ENCODE assay signal across 8 cellular contexts in genomic region chr3:48656061-48656840, GRCh38. TPM values are rescaled to one million over a fixed set of nuclear protein-coding genes. Genes with fewer than 3 reads are reported as not detected.
DNase-seq lines count a peak whose midpoint lies in the region; ATAC-seq and TF ChIP-seq lines count a peak whose summit lies in the region.

No MANE protein-coding gene starts in this region.

- peak; percentile 32 for TF ChIP-seq POLR2A in GM18951 (IDR thresholded peaks at IDR 0.05; ENCODE audit: extremely low read depth, insufficient read depth, insufficient read length)

- peaks cover 25% of the 10 kb centered on the region for H3K4me1 Mint-ChIP-seq in activated CD4-positive, alpha-beta T cell treated with anti-CD3 and anti-CD28 coated beads, Interleukin-2, amount 10 ng/mL, durations not matched to agents 7 days and 5 days

- no peaks in the 10 kb centered on the region for H3K36me3 Mint-ChIP-seq in activated CD4-positive, alpha-beta T cell treated with anti-CD3 and anti-CD28 coated beads, Interleukin-2, amount 10 ng/mL, durations not matched to agents 7 days and 5 days (ENCODE audit: low read depth)

- in situ Hi-C loops in GM18951 (cut with MboI; ENCODE audit: low sequenced_read_pairs, unreplicated experiment), result no loop called here

- H3K9me3 Mint-ChIP-seq in activated CD4-positive, alpha-beta T cell treated with anti-CD3 and anti-CD28 coated beads, Interleukin-2, amount 10 ng/mL, durations not matched to agents 7 days and 5 days, result no peaks in the 10 kb centered on the region

- DNase-seq in HPDE6-E6E7 (ENCODE audit: extremely low spot score), result peak; percentile 60
- DNase-seq in activated CD4-positive, alpha-beta T cell treated with anti-CD3 and anti-CD28 coated beads, Interleukin-2, amount 10 ng/mL, durations not matched to agents 7 days and 5 days, result peak; percentile 82
- DNase-seq in ecto neural progenitor cell (ENCODE audit: low spot score), result peak; percentile 95
- DNase-seq in lung microvascular endothelial cell (ENCODE audit: low read depth in 2 of 2), result peak; percentile 71 to 83
- peak; percentile 65 for DNase-seq in stimulated activated CD8-positive, alpha-beta memory T cell treated with anti-CD3 and anti-CD28 coated beads, Interleukin-12 subunit alpha, Interleukin-12 subunit beta, amount 100 ng/mL, for 1 hour (ENCODE audit: low read depth)
- no peak for DNase-seq in NCI-H446 treated with DMSO at 0.1 percent for 48 hours (lab: John Stamatoyannopoulos, UW)

- ATAC-seq in GM21717 (IDR thresholded peaks at IDR 0.05; ENCODE audit: unreplicated experiment), result no peak

- peak overlapping the region; percentile 70 for H3K4me3 Mint-ChIP-seq in activated CD4-positive, alpha-beta T cell treated with anti-CD3 and anti-CD28 coated beads, Interleukin-2, amount 10 ng/mL, durations not matched to agents 7 days and 5 days

- CTCF ChIA-PET in activated CD4-positive, alpha-beta T cell treated with anti-CD3 and anti-CD28 coated beads, Interleukin-2, amount 10 ng/mL, durations not matched to agents 7 days and 5 days (lab: Charles Lee), result interaction anchor here (0.6 to 2.4 kb wide), 9 partner anchors 10 to 731 kb away, joined by 3 to 14 read pairs (median 4); partner anchors contain the start of genes NCKIPSD and SLC26A6

- peak overlapping the region; percentile 89 for H3K27ac Mint-ChIP-seq in activated CD4-positive, alpha-beta T cell treated with anti-CD3 and anti-CD28 coated beads, Interleukin-2, amount 10 ng/mL, durations not matched to agents 7 days and 5 days

- POLR2A ChIA-PET in activated CD4-positive, alpha-beta T cell treated with anti-CD3 and anti-CD28 coated beads, Interleukin-2, amount 10 ng/mL, durations not matched to agents 7 days and 5 days (lab: Charles Lee), result no interaction called here

- H3K27me3 Mint-ChIP-seq in activated CD4-positive, alpha-beta T cell treated with anti-CD3 and anti-CD28 coated beads, Interleukin-2, amount 10 ng/mL, durations not matched to agents 7 days and 5 days, result no peaks in the 10 kb centered on the region

RNA-seq across cellular contexts. Expression of gene CELSR3, which starts 6.4 kb away (rescaled TPM):
- total RNA-seq in activated CD4-positive, alpha-beta T cell treated with anti-CD3 and anti-CD28 coated beads, Interleukin-2, amount 10 ng/mL, durations not matched to agents 7 days and 5 days, result 1 to 10 TPM; 7.9 to 8.6 TPM
- 0.20 and 0.22 TPM in 2 replicates for total RNA-seq in lung microvascular endothelial cell

RNA-seq across cellular contexts. Expression of gene SLC26A6, which starts 21.0 kb away (rescaled TPM):
- 10 to 100 TPM; 41.3 to 45.7 TPM for total RNA-seq in activated CD4-positive, alpha-beta T cell treated with anti-CD3 and anti-CD28 coated beads, Interleukin-2, amount 10 ng/mL, durations not matched to agents 7 days and 5 days
- total RNA-seq in lung microvascular endothelial cell, result 8.3 and 9.7 TPM in 2 replicates

RNA-seq across cellular contexts. Expression of gene NCKIPSD, which starts 29.5 kb away (rescaled TPM):
- 10 to 100 TPM; 41.5 to 42.6 TPM for total RNA-seq in activated CD4-positive, alpha-beta T cell treated with anti-CD3 and anti-CD28 coated beads, Interleukin-2, amount 10 ng/mL, durations not matched to agents 7 days and 5 days
- total RNA-seq in lung microvascular endothelial cell, result 4.2 and 5.2 TPM in 2 replicates

RNA-seq across cellular contexts. Expression of gene TMEM89, which starts 34.7 kb away (rescaled TPM):
- total RNA-seq in activated CD4-positive, alpha-beta T cell treated with anti-CD3 and anti-CD28 coated beads, Interleukin-2, amount 10 ng/mL, durations not matched to agents 7 days and 5 days, result under 1 TPM; 0.32 to 0.33 TPM
- total RNA-seq in lung microvascular endothelial cell, result not detected in 2 replicates

RNA-seq across cellular contexts. Expression of gene UQCRC1, which starts 46.8 kb away (rescaled TPM):
- 100 to 1,000 TPM; 150 to 157 TPM for total RNA-seq in activated CD4-positive, alpha-beta T cell treated with anti-CD3 and anti-CD28 coated beads, Interleukin-2, amount 10 ng/mL, durations not matched to agents 7 days and 5 days
- total RNA-seq in lung microvascular endothelial cell, result 187 and 249 TPM in 2 replicates
